ENCODE assay signal across 9 cellular contexts in the genomic region with DNA sequence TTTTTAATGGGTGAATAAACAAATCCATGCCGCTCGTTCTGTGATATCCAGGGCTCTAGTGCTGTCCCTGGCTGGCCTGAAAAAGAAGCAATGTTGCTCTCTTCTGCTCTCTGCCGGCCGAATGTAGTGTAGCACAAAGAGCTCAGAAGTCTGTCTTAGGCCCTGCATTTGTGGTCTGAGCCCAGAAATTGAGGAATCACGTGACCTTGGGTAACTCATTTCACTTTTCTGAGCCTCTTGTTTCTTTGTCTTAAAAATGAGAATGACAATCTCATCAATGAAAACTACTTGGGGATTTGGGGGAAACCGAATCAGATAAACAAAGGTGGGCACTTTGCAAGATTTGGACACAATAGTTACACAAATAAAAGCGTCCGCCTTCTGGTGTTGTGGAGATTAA.
DNase-seq lines count a peak whose midpoint lies in the region; ATAC-seq, FAIRE-seq and TF ChIP-seq lines count a peak whose summit lies in the region.
"Had no signal": no experiment of that assay in that cellular context is flagged by ENCODE, and none has a peak within 500 bp of the region (broad histone marks: within the 10 kb centered on the region; RNA-seq: fewer than 3 reads in every experiment).

No MANE protein-coding gene starts in this region.

- no peaks in the 10 kb centered on the region for H3K4me1 ChIP-seq in K562 (replicated peaks in 1 of 2; ENCODE audit: control insufficient read depth in 2 of 2, insufficient read depth in 2 of 2, low read length in 2 of 2)

- H3K9me3 ChIP-seq in SK-N-MC (ENCODE audit: low read depth, low read length): no peaks in the 10 kb centered on the region
- H3K9me3 ChIP-seq in K562 (replicated peaks; ENCODE audit: control insufficient read depth, insufficient read depth, low read depth, low read length): no peaks in the 10 kb centered on the region

- peak; percentile 75 to 80 (median 76) for TF ChIP-seq CTCF in K562 (IDR thresholded peaks at IDR 0.05 in 2 of 3, conservative IDR thresholded peaks at IDR 0.05 in 1 of 3; ENCODE audit: insufficient read depth in 2 of 3, low read depth in 1 of 3, low read length in 3 of 3)

- TF ChIP-seq EP300 in K562 (IDR thresholded peaks at IDR 0.05; ENCODE audit: low read length): no peak

- H3K9ac ChIP-seq in SK-N-MC (ENCODE audit: insufficient read length) (no peak overlapping the region), K562 (ENCODE audit: insufficient read depth in 1 of 2, low read depth in 2 of 2, low read length in 2 of 2) (no peak overlapping the region)

- in situ Hi-C loops in K562 (cut with MboI): no loop called here

- no TSS peak for BruUV-seq in K562 (replicated peaks; lab: Mats Ljungman, UMichigan)

- intact Hi-C loops in K562 (cut with micrococcal nuclease): no loop called here

- CTCF ChIA-PET in K562 (lab: Yijun Ruan, JAX; ENCODE audit: low intra/inter-chr PET ratio): no interaction called here

- H3K4me2 ChIP-seq in K562 (ENCODE audit: insufficient read depth, low read length): no peak overlapping the region

- H3K4me3 ChIP-seq in SK-N-MC (no peak overlapping the region), K562 (no peak overlapping the region)

- no peak for TF ChIP-seq POLR2A in K562 (conservative IDR thresholded peaks at IDR 0.05)

- H3K36me3 ChIP-seq in SK-N-MC (ENCODE audit: insufficient read depth, low read length): no peaks in the 10 kb centered on the region
- no peaks in the 10 kb centered on the region for H3K36me3 ChIP-seq in K562 (ENCODE audit: control insufficient read depth, insufficient read depth, low read length)

- FAIRE-seq in HTR-8/SVneo (lab: Jason Lieb, UNC): no peak
- FAIRE-seq in K562 (lab: Jason Lieb, UNC): peak; percentile 95
- FAIRE-seq: G401.6 had no signal

- 23% methylated on average over 8 of the region's 8 CpGs for WGBS in K562 (ENCODE audit: insufficient coverage, low coverage, missing lambda C conversion rate)

- ATAC-seq in K562 (peak; percentile 97), HG03039 (IDR thresholded peaks at IDR 0.05; ENCODE audit: unreplicated experiment) (no peak)

- H2AFZ ChIP-seq in K562 (ENCODE audit: low read depth, low read length): no peak overlapping the region

- POLR2A ChIA-PET in K562 (lab: Yijun Ruan, JAX): interaction anchor here (0.7 to 1.0 kb wide), 2 partner anchors 20 to 128 kb away, joined by 3 to 7 read pairs; no protein-coding TSS in a partner anchor

- H3K79me2 ChIP-seq in K562 (ENCODE audit: control insufficient read depth, insufficient read depth, low read length): no peaks in the 10 kb centered on the region

- no peaks in the 10 kb centered on the region for H3K9me1 ChIP-seq in K562 (ENCODE audit: control insufficient read depth, insufficient read depth, low read length)

- H4K20me1 ChIP-seq in K562 (replicated peaks; ENCODE audit: control insufficient read depth, insufficient read depth, low read length): 0 out of 2 replicates have a peak, but pooled peaks cover 4% of the 10 kb centered on the region

- no peak overlapping the region for H3K27ac ChIP-seq in SK-N-MC
- H3K27ac ChIP-seq in K562 (ENCODE audit: extremely low read depth, low read depth, low read length): no peak overlapping the region

- TF ChIP-seq RAD21 in K562 (CRISPR knock-in tag; conservative IDR thresholded peaks at IDR 0.05 in 1 of 2, IDR thresholded peaks at IDR 0.05 in 1 of 2): peak; percentile 32 to 74

- no peaks in the 10 kb centered on the region for H3K27me3 ChIP-seq in K562 (ENCODE audit: control insufficient read depth in 2 of 2, insufficient read depth in 2 of 2, low read length in 2 of 2)

- peak; percentile 22 to 44 for DNase-seq in NCI-H187 (lab: John Stamatoyannopoulos, UW)
- no peak for DNase-seq in NCI-H187 treated with DMSO at 0.1 percent for 48 hours (lab: John Stamatoyannopoulos, UW)
- peak; percentile 40 for DNase-seq in HTR-8/SVneo (ENCODE audit: insufficient read length, low spot score)
- peak; percentile 30 for DNase-seq in SK-N-MC (ENCODE audit: low read depth, low spot score)
- DNase-seq in K562 (ENCODE audit: extremely low read depth in 1 of 4, low spot score in 3 of 4): peak; percentile 66 to 82 (median 74)
- peak; percentile 83 for DNase-seq in iPS-NIHi11 (ENCODE audit: low spot score)
- DNase-seq in stimulated activated CD4-positive, alpha-beta T cell treated with anti-CD3 and anti-CD28 coated beads, Interleukin-12 subunit alpha, Interleukin-12 subunit beta, amount 100 ng/mL, for 4 hours: peak; percentile 22

TF ChIP-seq in K562, 482 proteins besides CTCF, POLR2A, EP300 and RAD21:
- TF ChIP-seq PHF21A (IDR thresholded peaks at IDR 0.05; ENCODE audit: borderline replicate concordance, low read depth) (0 out of 2 replicates have a peak, but pooled peaks have one; percentile 19), ZFP30 (CRISPR knock-in tag; IDR thresholded peaks at IDR 0.05; ENCODE audit: borderline replicate concordance) (no peak), BRD4 (IDR thresholded peaks at IDR 0.05) (no peak), TOE1 (IDR thresholded peaks at IDR 0.05; ENCODE audit: borderline replicate concordance) (peak; percentile 97), TOE1 (CRISPR knock-in tag; IDR thresholded peaks at IDR 0.05; ENCODE audit: borderline replicate concordance, low read depth) (no peak), SMC3 (conservative IDR thresholded peaks at IDR 0.05; ENCODE audit: insufficient read depth, low read depth, low read length) (peak; percentile 55; the same call in 1 of the 2 replicates), DMBX1 (CRISPR knock-in tag; IDR thresholded peaks at IDR 0.05; ENCODE audit: borderline replicate concordance) (no peak), MYC (IDR thresholded peaks at IDR 0.05; ENCODE audit: low read depth, low read length) (no peak), MYC (CRISPR knock-in tag; IDR thresholded peaks at IDR 0.05; ENCODE audit: borderline replicate concordance, low read depth) (no peak), JUN (IDR thresholded peaks at IDR 0.05; ENCODE audit: borderline replicate concordance, low read depth, low read length) (no peak), JUN (CRISPR knock-in tag; IDR thresholded peaks at IDR 0.05; ENCODE audit: borderline replicate concordance) (no peak), RAD51 (IDR thresholded peaks at IDR 0.05; ENCODE audit: borderline replicate concordance, low read depth) (peak; percentile 96), CBFA2T2 (conservative IDR thresholded peaks at IDR 0.05) (peak; percentile 80), XRCC3 (IDR thresholded peaks at IDR 0.05) (no peak), NCOA2 (IDR thresholded peaks at IDR 0.05; ENCODE audit: partially characterized antibody in 2 of 2) (no peak), BHLHE40 (IDR thresholded peaks at IDR 0.05; ENCODE audit: low read length) (peak; percentile 79)
- TF ChIP-seq, protein P1, sequence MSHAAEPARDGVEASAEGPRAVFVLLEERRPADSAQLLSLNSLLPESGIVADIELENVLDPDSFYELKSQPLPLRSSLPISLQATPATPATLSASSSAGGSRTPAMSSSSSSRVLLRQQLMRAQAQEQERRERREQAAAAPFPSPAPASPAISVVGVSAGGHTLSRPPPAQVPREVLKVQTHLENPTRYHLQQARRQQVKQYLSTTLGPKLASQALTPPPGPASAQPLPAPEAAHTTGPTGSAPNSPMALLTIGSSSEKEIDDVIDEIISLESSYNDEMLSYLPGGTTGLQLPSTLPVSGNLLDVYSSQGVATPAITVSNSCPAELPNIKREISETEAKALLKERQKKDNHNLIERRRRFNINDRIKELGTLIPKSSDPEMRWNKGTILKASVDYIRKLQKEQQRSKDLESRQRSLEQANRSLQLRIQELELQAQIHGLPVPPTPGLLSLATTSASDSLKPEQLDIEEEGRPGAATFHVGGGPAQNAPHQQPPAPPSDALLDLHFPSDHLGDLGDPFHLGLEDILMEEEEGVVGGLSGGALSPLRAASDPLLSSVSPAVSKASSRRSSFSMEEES (CRISPR knock-in tag; IDR thresholded peaks at IDR 0.05): peak; percentile 98
- TF ChIP-seq, protein P2, sequence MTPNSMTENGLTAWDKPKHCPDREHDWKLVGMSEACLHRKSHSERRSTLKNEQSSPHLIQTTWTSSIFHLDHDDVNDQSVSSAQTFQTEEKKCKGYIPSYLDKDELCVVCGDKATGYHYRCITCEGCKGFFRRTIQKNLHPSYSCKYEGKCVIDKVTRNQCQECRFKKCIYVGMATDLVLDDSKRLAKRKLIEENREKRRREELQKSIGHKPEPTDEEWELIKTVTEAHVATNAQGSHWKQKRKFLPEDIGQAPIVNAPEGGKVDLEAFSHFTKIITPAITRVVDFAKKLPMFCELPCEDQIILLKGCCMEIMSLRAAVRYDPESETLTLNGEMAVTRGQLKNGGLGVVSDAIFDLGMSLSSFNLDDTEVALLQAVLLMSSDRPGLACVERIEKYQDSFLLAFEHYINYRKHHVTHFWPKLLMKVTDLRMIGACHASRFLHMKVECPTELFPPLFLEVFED (CRISPR knock-in tag; conservative IDR thresholded peaks at IDR 0.05): no peak
- TF ChIP-seq, protein P3, sequence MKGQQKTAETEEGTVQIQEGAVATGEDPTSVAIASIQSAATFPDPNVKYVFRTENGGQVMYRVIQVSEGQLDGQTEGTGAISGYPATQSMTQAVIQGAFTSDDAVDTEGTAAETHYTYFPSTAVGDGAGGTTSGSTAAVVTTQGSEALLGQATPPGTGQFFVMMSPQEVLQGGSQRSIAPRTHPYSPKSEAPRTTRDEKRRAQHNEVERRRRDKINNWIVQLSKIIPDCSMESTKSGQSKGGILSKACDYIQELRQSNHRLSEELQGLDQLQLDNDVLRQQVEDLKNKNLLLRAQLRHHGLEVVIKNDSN (CRISPR knock-in tag; IDR thresholded peaks at IDR 0.05): peak; percentile 42; the same call in 1 of the 2 replicates
- TF ChIP-seq, protein P4, sequence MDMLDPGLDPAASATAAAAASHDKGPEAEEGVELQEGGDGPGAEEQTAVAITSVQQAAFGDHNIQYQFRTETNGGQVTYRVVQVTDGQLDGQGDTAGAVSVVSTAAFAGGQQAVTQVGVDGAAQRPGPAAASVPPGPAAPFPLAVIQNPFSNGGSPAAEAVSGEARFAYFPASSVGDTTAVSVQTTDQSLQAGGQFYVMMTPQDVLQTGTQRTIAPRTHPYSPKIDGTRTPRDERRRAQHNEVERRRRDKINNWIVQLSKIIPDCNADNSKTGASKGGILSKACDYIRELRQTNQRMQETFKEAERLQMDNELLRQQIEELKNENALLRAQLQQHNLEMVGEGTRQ (CRISPR knock-in tag; IDR thresholded peaks at IDR 0.05): peak; percentile 76
- TF ChIP-seq, protein P5, sequence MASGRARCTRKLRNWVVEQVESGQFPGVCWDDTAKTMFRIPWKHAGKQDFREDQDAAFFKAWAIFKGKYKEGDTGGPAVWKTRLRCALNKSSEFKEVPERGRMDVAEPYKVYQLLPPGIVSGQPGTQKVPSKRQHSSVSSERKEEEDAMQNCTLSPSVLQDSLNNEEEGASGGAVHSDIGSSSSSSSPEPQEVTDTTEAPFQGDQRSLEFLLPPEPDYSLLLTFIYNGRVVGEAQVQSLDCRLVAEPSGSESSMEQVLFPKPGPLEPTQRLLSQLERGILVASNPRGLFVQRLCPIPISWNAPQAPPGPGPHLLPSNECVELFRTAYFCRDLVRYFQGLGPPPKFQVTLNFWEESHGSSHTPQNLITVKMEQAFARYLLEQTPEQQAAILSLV (tag; IDR thresholded peaks at IDR 0.05): no peak
